Comparison of ENCODE assay signal across 19 cellular contexts in the genomic region with DNA sequence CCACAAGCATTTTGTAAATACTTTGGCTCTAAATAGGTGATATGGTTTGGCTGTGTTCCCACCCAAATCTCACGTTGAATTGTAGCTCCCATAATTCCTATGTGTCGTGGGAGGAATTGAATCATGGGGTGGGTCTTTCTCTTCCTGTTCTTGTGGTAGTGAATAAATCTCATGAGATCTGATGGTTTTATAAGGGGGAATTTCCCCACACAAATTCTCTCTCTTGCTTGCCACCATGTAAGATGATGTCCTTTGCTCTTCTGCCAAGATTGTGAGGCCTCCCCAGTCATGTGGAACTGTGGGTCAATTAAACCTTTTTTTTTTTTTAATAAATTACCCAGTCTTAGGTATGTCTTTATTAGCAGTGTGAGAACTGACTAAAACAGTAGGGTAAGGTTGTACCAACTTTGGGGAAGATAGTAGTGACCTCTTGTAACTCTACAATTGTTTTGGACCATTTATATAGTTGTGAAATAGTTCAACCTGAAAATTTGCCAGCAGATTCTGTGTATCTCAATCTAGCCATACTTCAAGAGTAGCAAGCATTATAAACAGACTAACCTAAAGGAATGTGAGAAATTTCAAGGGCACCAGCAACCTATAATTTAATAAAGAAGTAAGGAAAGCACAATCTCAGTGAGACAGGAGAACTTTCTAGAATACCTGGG.
"Had no signal": no experiment of that assay in that cellular context is flagged by ENCODE, and none has a peak within 500 bp of the region (broad histone marks: within the 10 kb centered on the region; RNA-seq: fewer than 3 reads in every experiment).

No MANE protein-coding gene starts in this region.

- DNase-seq: activated B cell treated with CpG ODN at 0.5 μM for 24 hours; activated CD4-positive, alpha-beta T cell treated with anti-CD3 and anti-CD28 coated beads, Interleukin-2, amount 10 ng/mL, durations not matched to agents 24 days and 14 days; activated CD8-positive, alpha-beta memory T cell treated with anti-CD3 and anti-CD28 coated beads, Interleukin-2, amount 50 U/mL, for 48 hours; activated gamma-delta T cell; activated T-cell treated with anti-CD3 and anti-CD28 coated beads, Interleukin-2, amount 50 U/mL, for 72 hours; amygdala; dermis blood vessel endothelial cell; endodermal cell; erythroblast; hippocampal formation; mucosa of descending colon; naive thymus-derived CD8-positive, alpha-beta T cell; stimulated activated naive CD8-positive, alpha-beta T cell treated with anti-CD3 and anti-CD28 coated beads, Interleukin-15, Interleukin-2, amounts not matched to agents 100 U/mL and 50 U/mL, for 24 hours; trophoblast cell had no signal

- H3K36me3 ChIP-seq: neutrophil, right atrium auricular region had no signal

- H3K27me3 Mint-ChIP-seq: activated B cell treated with CpG ODN at 0.5 μM for 24 hours; activated CD4-positive, alpha-beta T cell treated with anti-CD3 and anti-CD28 coated beads, Interleukin-2, amount 10 ng/mL, durations not matched to agents 24 days and 14 days; activated naive CD8-positive, alpha-beta T cell; naive thymus-derived CD8-positive, alpha-beta T cell had no signal

- H3K4me1 Mint-ChIP-seq: activated CD4-positive, alpha-beta T cell treated with anti-CD3 and anti-CD28 coated beads, Interleukin-2, amount 10 ng/mL, durations not matched to agents 24 days and 14 days; endodermal cell; naive thymus-derived CD8-positive, alpha-beta T cell had no signal

- H3K27ac Mint-ChIP-seq: activated B cell treated with CpG ODN at 0.5 μM for 24 hours; activated CD4-positive, alpha-beta T cell treated with anti-CD3 and anti-CD28 coated beads, Interleukin-2, amount 10 ng/mL, durations not matched to agents 24 days and 14 days; activated naive CD8-positive, alpha-beta T cell; activated T-cell treated with anti-CD3 and anti-CD28 coated beads, Interleukin-2, amount 50 U/mL, for 72 hours; endodermal cell; naive thymus-derived CD8-positive, alpha-beta T cell; T-helper 2 cell treated with Interferon-gamma antibody and Interleukin-4, amounts not matched to agents 5 μg/mL and 100 μg/mL, for 36 hours had no signal

- H3K9me3 Mint-ChIP-seq: endodermal cell had no signal

- H3K4me3 Mint-ChIP-seq: activated B cell treated with CpG ODN at 0.5 μM for 24 hours; activated CD4-positive, alpha-beta T cell treated with anti-CD3 and anti-CD28 coated beads, Interleukin-2, amount 10 ng/mL, durations not matched to agents 24 days and 14 days; activated naive CD8-positive, alpha-beta T cell; activated T-cell treated with anti-CD3 and anti-CD28 coated beads, Interleukin-2, amount 50 U/mL, for 72 hours; endodermal cell; naive thymus-derived CD8-positive, alpha-beta T cell; T-helper 2 cell treated with Interferon-gamma antibody and Interleukin-4, amounts not matched to agents 5 μg/mL and 100 μg/mL, for 36 hours had no signal

- H3K36me3 Mint-ChIP-seq: activated naive CD8-positive, alpha-beta T cell; naive thymus-derived CD8-positive, alpha-beta T cell had no signal

- H3K27me3 ChIP-seq: neutrophil, right atrium auricular region had no signal

- H3K4me1 ChIP-seq: right atrium auricular region had no signal

- H3K4me3 ChIP-seq: mucosa of descending colon, right atrium auricular region, smooth muscle cell had no signal

- H3K4me2 ChIP-seq: smooth muscle cell had no signal

- H3K9me3 ChIP-seq: mucosa of descending colon, neutrophil, right atrium auricular region had no signal

- ATAC-seq: activated T-cell treated with anti-CD3 and anti-CD28 coated beads, Interleukin-2, amount 50 U/mL, for 72 hours; mucosa of descending colon; naive thymus-derived CD8-positive, alpha-beta T cell; stimulated activated naive CD8-positive, alpha-beta T cell treated with anti-CD3 and anti-CD28 coated beads, Interleukin-15, Interleukin-2, amounts not matched to agents 100 U/mL and 50 U/mL, for 24 hours had no signal

- H3K27ac ChIP-seq: neutrophil, right atrium auricular region had no signal
